In genomic region chr5:139650031-139650688, GRCh38 we compare ENCODE assay signal across 8 cellular contexts. TPM values are rescaled to one million over a fixed set of nuclear protein-coding genes. Genes with fewer than 3 reads are reported as not detected.
A peak's percentile ranks its signal among the peaks of the same experiment; 100 is the strongest.
DNase-seq lines count a peak whose midpoint lies in the region; ATAC-seq lines count a peak whose summit lies in the region.

No MANE protein-coding gene starts in this region.

- peaks cover 44% of the 10 kb centered on the region for H3K4me1 Mint-ChIP-seq in activated T-cell treated with anti-CD3 and anti-CD28 coated beads, Interleukin-2, amount 50 U/mL, for 4 hours (ENCODE audit: low read depth)

- H3K4me3 Mint-ChIP-seq in activated T-cell treated with anti-CD3 and anti-CD28 coated beads, Interleukin-2, amount 50 U/mL, for 4 hours, result peak overlapping the region; percentile 85

- H3K36me3 Mint-ChIP-seq in activated T-cell treated with anti-CD3 and anti-CD28 coated beads, Interleukin-2, amount 50 U/mL, for 4 hours (ENCODE audit: insufficient read depth), result no peaks in the 10 kb centered on the region

- no peak for ATAC-seq in activated T-cell treated with anti-CD3 and anti-CD28 coated beads, Interleukin-2, amount 50 U/mL, for 4 hours
- no peak for ATAC-seq in left cardiac atrium

- intact Hi-C loops in left cardiac atrium (cut with DNase I), result loop anchor here in 1 of 2 donors (5.0 kb wide), 1 partner anchor 37 kb away; no protein-coding TSS in a partner anchor

- peaks cover 61% of the 10 kb centered on the region for H3K27me3 Mint-ChIP-seq in activated T-cell treated with anti-CD3 and anti-CD28 coated beads, Interleukin-2, amount 50 U/mL, for 4 hours (ENCODE audit: low read depth)

- DNase-seq in activated gamma-delta T cell (lab: John Stamatoyannopoulos, UW) (peak; percentile 16), activated gamma-delta T cell treated with Interleukin-2 at 50 U/mL for 16 hours (no peak), left cardiac atrium (peak; percentile 51), retina (peak; percentile 73), LoVo (ENCODE audit: low spot score) (no peak), NK-92 (lab: John Stamatoyannopoulos, UW; ENCODE audit: unreplicated experiment) (no peak)
- no peak for DNase-seq in activated T-cell treated with anti-CD3 and anti-CD28 coated beads, Interleukin-2, amount 50 U/mL, for 4 hours
- no peak for DNase-seq in effector CD4-positive, alpha-beta T cell

- H3K9me3 Mint-ChIP-seq in activated T-cell treated with anti-CD3 and anti-CD28 coated beads, Interleukin-2, amount 50 U/mL, for 4 hours, result no peaks in the 10 kb centered on the region

RNA-seq across cellular contexts. Expression of gene CXXC5, which starts 2.0 kb away (rescaled TPM):
- total RNA-seq in activated T-cell treated with anti-CD3 and anti-CD28 coated beads, Interleukin-2, amount 50 U/mL, for 4 hours, result 1 to 10 TPM; 1.2 to 3.3 (median 1.4) TPM
- total RNA-seq in left cardiac atrium, result 10 to 100 TPM; 33.4 to 44.1 TPM

Comparison
In these comparisons a context has a peak if more than half of its experiments do, and no peak if none do; other contexts are left out.
1. DNase-seq: peak in activated gamma-delta T cell (single experiment), left cardiac atrium (single experiment) and retina (single experiment); none in activated gamma-delta T cell treated with Interleukin-2 at 50 U/mL for 16 hours (single experiment), activated T-cell treated with anti-CD3 and anti-CD28 coated beads, Interleukin-2, amount 50 U/mL, for 4 hours (single experiment), effector CD4-positive, alpha-beta T cell (single experiment), LoVo (single experiment) and NK-92 (single experiment).
2. RNA of gene CXXC5, which starts 2.0 kb away (total RNA-seq): 33.4 to 44.1 TPM in left cardiac atrium; 1.2 to 3.3 TPM in activated T-cell treated with anti-CD3 and anti-CD28 coated beads, Interleukin-2, amount 50 U/mL, for 4 hours; every median in the first group is over 4 times any median in the second.